ENCODE assay signal across 6 cellular contexts in genomic region chr19:17684256-17684655, GRCh38.
"Had no signal": no experiment of that assay in that cellular context is flagged by ENCODE, and none has a peak within 500 bp of the region (broad histone marks: within the 10 kb centered on the region; RNA-seq: fewer than 3 reads in every experiment).

No MANE protein-coding gene starts in this region.

- H3K36me3 Mint-ChIP-seq: IgD-negative memory B cell had no signal

- H3K27ac Mint-ChIP-seq: HFFc6, IgD-negative memory B cell had no signal

- ATAC-seq: HCT116 had no signal

- H3K9me3 Mint-ChIP-seq: HFFc6 had no signal

- H3K4me3 Mint-ChIP-seq: HFFc6, IgD-negative memory B cell had no signal

- DNase-seq: GM23248, GOT3, HFFc6, KG1 had no signal
